In genomic region chr2:192128655-192129054, GRCh38 we compare ENCODE assay signal across 20 cellular contexts.
DNase-seq lines count a peak whose midpoint lies in the region; ATAC-seq, FAIRE-seq and TF ChIP-seq lines count a peak whose summit lies in the region.
"Had no signal": no experiment of that assay in that cellular context is flagged by ENCODE, and none has a peak within 500 bp of the region (broad histone marks: within the 10 kb centered on the region; RNA-seq: fewer than 3 reads in every experiment).

No MANE protein-coding gene starts in this region.

- H2AFZ ChIP-seq in astrocyte (ENCODE audit: low read depth, low read length) = no peak overlapping the region

- intact Hi-C loops in ovary (cut with DNase I) = no loop called here

- H3K27me3 ChIP-seq in astrocyte (ENCODE audit: insufficient read depth, low read length) (no peaks in the 10 kb centered on the region), ovary (no peaks in the 10 kb centered on the region), upper lobe of left lung (no peaks in the 10 kb centered on the region)
- H3K27me3 ChIP-seq: body of pancreas had no signal

- H3K4me3 Mint-ChIP-seq in astrocyte (ENCODE audit: unreplicated experiment) (no peak overlapping the region), glutamatergic neuron (ENCODE audit: unreplicated experiment) (no peak overlapping the region)
- H3K4me3 Mint-ChIP-seq: stimulated activated naive B cell treated with anti-CD40 and anti-IgM and Interleukin-4, amounts not matched to agents 10 μg/mL and 1 μg/mL and 100 μg/mL, for 72 hours had no signal

- TF ChIP-seq CTCF in astrocyte (IDR thresholded peaks at IDR 0.05; ENCODE audit: insufficient read depth, low read depth, low read length) (no peak), glutamatergic neuron (IDR thresholded peaks at IDR 0.05; ENCODE audit: partially characterized antibody, unreplicated experiment) (no peak), ovary (IDR thresholded peaks at IDR 0.05) (no peak), RWPE1 (conservative IDR thresholded peaks at IDR 0.05; ENCODE audit: low read depth) (no peak), upper lobe of left lung (IDR thresholded peaks at IDR 0.05) (no peak)

- TF ChIP-seq EP300 in ovary (IDR thresholded peaks at IDR 0.05) (no peak), upper lobe of left lung (IDR thresholded peaks at IDR 0.05) (no peak)

- H3K4me1 Mint-ChIP-seq in astrocyte (ENCODE audit: low read depth, unreplicated experiment) (peaks cover 23% of the 10 kb centered on the region), glutamatergic neuron (ENCODE audit: low read depth, unreplicated experiment) (peaks cover 21% of the 10 kb centered on the region)
- H3K4me1 Mint-ChIP-seq: stimulated activated naive B cell treated with anti-CD40 and anti-IgM and Interleukin-4, amounts not matched to agents 10 μg/mL and 1 μg/mL and 100 μg/mL, for 72 hours had no signal

- no peak overlapping the region for H3K9ac ChIP-seq in astrocyte (ENCODE audit: low read length)

- POLR2A ChIA-PET in RWPE1 (lab: Yijun Ruan, JAX; ENCODE audit: low non-redundant PET) = no interaction called here

- FAIRE-seq in astrocyte (lab: Jason Lieb, UNC) = no peak
- FAIRE-seq: GM19239, urothelium cell line had no signal

- H3K36me3 ChIP-seq in astrocyte (ENCODE audit: insufficient read depth, low read length) (no peaks in the 10 kb centered on the region), ovary (no peaks in the 10 kb centered on the region), upper lobe of left lung (no peaks in the 10 kb centered on the region)

- no peak overlapping the region for H3K27ac ChIP-seq in astrocyte (ENCODE audit: low read depth, low read length)
- H3K27ac ChIP-seq in ovary = no peak overlapping the region
- H3K27ac ChIP-seq in RWPE1 = no peak overlapping the region
- no peak overlapping the region for H3K27ac ChIP-seq in upper lobe of left lung
- H3K27ac ChIP-seq: body of pancreas had no signal

- H3K4me2 ChIP-seq in astrocyte (ENCODE audit: low read length) = no peak overlapping the region

- H3K36me3 Mint-ChIP-seq in astrocyte (ENCODE audit: low read depth, unreplicated experiment) (no peaks in the 10 kb centered on the region), glutamatergic neuron (ENCODE audit: unreplicated experiment) (no peaks in the 10 kb centered on the region)
- H3K36me3 Mint-ChIP-seq: stimulated activated naive B cell treated with anti-CD40 and anti-IgM and Interleukin-4, amounts not matched to agents 10 μg/mL and 1 μg/mL and 100 μg/mL, for 72 hours had no signal

- CTCF ChIA-PET in RWPE1 (lab: Yijun Ruan, JAX) = interaction anchor here (0.6 kb wide), 3 partner anchors 27 to 1001 kb away, joined by 3 to 5 read pairs (median 4); no protein-coding TSS in a partner anchor

- TF ChIP-seq POLR2A in ovary (IDR thresholded peaks at IDR 0.05) (no peak), upper lobe of left lung (IDR thresholded peaks at IDR 0.05) (no peak)

- ATAC-seq in upper lobe of left lung (ENCODE audit: low FRiP score in 2 of 2) = no peak
- ATAC-seq: body of pancreas; stimulated activated naive B cell treated with anti-CD40 and anti-IgM and Interleukin-4, amounts not matched to agents 10 μg/mL and 1 μg/mL and 100 μg/mL, for 72 hours had no signal

- H3K9me3 ChIP-seq in astrocyte (ENCODE audit: insufficient read depth, low read depth, low read length) (no peaks in the 10 kb centered on the region), ovary (no peaks in the 10 kb centered on the region), upper lobe of left lung (no peaks in the 10 kb centered on the region)
- H3K9me3 ChIP-seq: body of pancreas had no signal

- H3K4me3 ChIP-seq in astrocyte (ENCODE audit: insufficient read depth, low read depth, low read length) (no peak overlapping the region), ovary (no peak overlapping the region), upper lobe of left lung (no peak overlapping the region)
- H3K4me3 ChIP-seq: body of pancreas had no signal

- H3K9me3 Mint-ChIP-seq in astrocyte (ENCODE audit: unreplicated experiment) = no peaks in the 10 kb centered on the region
- peaks cover 2% of the 10 kb centered on the region for H3K9me3 Mint-ChIP-seq in glutamatergic neuron (ENCODE audit: unreplicated experiment)
- H3K9me3 Mint-ChIP-seq: stimulated activated naive B cell treated with anti-CD40 and anti-IgM and Interleukin-4, amounts not matched to agents 10 μg/mL and 1 μg/mL and 100 μg/mL, for 72 hours had no signal

- peak; percentile 21 for DNase-seq in ELF-1 (ENCODE audit: low read depth, low spot score)
- DNase-seq in astrocyte (ENCODE audit: low read depth) = peak; percentile 43
- peak; percentile 25 for DNase-seq in glutamatergic neuron
- peak in 3 of 5 donors; percentile 9 to 43 (median 12) for DNase-seq in ovary
- DNase-seq in RWPE1 (ENCODE audit: low spot score) = no peak
- DNase-seq in upper lobe of left lung = no peak
- no peak for DNase-seq in SK-N-DZ (ENCODE audit: low spot score)
- no peak for DNase-seq in superior temporal gyrus (ENCODE audit: extremely low spot score)
- DNase-seq: activated naive CD4-positive, alpha-beta T cell treated with anti-CD3 and anti-CD28 coated beads, Interleukin-2, amount 50 U/mL, for 16 hours; activated T-cell treated with anti-CD3 and anti-CD28 coated beads for 4 hours; body of pancreas; HCEC 1CT; hippocampal formation; kidney glomerular epithelial cell; NCI-H1436; NCI-H2171 treated with DMSO at 0.1 percent for 48 hours; stimulated activated naive B cell treated with anti-CD40 and anti-IgM and Interleukin-4, amounts not matched to agents 10 μg/mL and 1 μg/mL and 100 μg/mL, for 72 hours had no signal

- WGBS in ovary, 3 donors = 7 to 40% (median 13%) methylated on average over 4 of the region's 4 CpGs
- WGBS in upper lobe of left lung, 2 donors = 32 to 68% methylated on average over 4 of the region's 4 CpGs

- H3K27ac Mint-ChIP-seq in astrocyte (ENCODE audit: unreplicated experiment) (no peak overlapping the region), glutamatergic neuron (ENCODE audit: unreplicated experiment) (peak overlapping the region; percentile 72)
- H3K27ac Mint-ChIP-seq: progenitor cell of endocrine pancreas; stimulated activated naive B cell treated with anti-CD40 and anti-IgM and Interleukin-4, amounts not matched to agents 10 μg/mL and 1 μg/mL and 100 μg/mL, for 72 hours had no signal

- peaks cover 5% of the 10 kb centered on the region for H3K27me3 Mint-ChIP-seq in astrocyte (ENCODE audit: low read depth, unreplicated experiment)
- peaks cover 6% of the 10 kb centered on the region for H3K27me3 Mint-ChIP-seq in glutamatergic neuron (ENCODE audit: unreplicated experiment)
- H3K27me3 Mint-ChIP-seq: progenitor cell of endocrine pancreas had no signal

- H3K4me1 ChIP-seq in astrocyte (ENCODE audit: insufficient read depth, low read length) = no peaks in the 10 kb centered on the region
- peaks cover 3% of the 10 kb centered on the region for H3K4me1 ChIP-seq in ovary (ENCODE audit: insufficient read depth)
- H3K4me1 ChIP-seq in upper lobe of left lung = peaks cover 7 to 9% (median 8%) of the 10 kb centered on the region in 4 donors
- H3K4me1 ChIP-seq: body of pancreas had no signal

- H4K20me1 ChIP-seq in astrocyte (ENCODE audit: insufficient read depth, low read length) = no peaks in the 10 kb centered on the region

- H3K79me2 ChIP-seq in astrocyte (ENCODE audit: insufficient read depth, low read length) = no peaks in the 10 kb centered on the region

Comparison
In these comparisons a context has a peak if more than half of its experiments do, and no peak if none do; other contexts are left out.
1. DNase-seq: peak in ELF-1 (single experiment), astrocyte (single experiment), glutamatergic neuron (single experiment) and ovary (3 of 5); none in RWPE1 (single experiment), upper lobe of left lung (0 of 2), SK-N-DZ (single experiment) and superior temporal gyrus (single experiment).